In the genomic region with DNA sequence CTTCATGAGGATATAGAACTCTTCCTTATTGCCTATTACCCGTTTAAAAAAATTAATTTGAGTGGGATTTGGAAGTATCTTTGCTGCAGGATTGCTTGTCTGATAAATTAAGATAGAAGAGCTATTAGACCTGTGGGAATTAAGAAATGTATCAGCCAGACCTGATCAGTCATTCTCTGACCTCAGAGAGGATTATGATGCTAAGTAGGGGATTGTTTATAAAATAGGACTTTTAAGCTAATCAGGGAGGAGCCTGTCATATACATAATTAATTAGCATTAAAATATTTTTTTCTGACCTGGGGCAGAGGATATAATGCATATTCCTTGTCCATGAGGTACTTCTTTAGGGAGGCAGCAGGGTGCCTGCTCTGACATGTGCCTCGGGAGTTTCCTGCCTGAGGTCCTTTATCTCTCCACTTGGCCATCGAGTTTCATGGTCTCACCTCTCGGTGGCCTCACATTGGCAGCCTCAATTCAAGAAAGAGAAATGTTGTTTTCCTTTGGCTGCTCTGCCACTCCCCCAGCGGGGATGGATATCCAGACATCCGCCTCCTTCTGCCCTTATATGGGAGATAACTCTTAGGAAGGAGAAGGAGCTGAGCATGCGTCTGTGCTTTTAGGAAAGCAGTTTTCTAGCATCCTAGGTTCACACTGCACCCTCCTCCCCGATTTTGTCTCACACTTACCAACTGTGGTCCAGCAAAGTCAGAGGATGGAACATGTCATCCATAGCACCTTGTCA, we compare ENCODE assay signal across 8 cellular contexts. TPM values are rescaled to one million over a fixed set of nuclear protein-coding genes. Genes with fewer than 3 reads are reported as not detected.
DNase-seq lines count a peak whose midpoint lies in the region; ATAC-seq, FAIRE-seq and TF ChIP-seq lines count a peak whose summit lies in the region.

No MANE protein-coding gene starts in this region.

- peaks cover 53% of the 10 kb centered on the region for H3F3A ChIP-seq in neural progenitor cell (ENCODE audit: low read depth)

- H3K36me3 Mint-ChIP-seq in activated T-cell treated with anti-CD3 and anti-CD28 coated beads, Interleukin-2, amount 50 U/mL, for 72 hours (ENCODE audit: insufficient read depth in 2 of 2) = peaks cover 2 to 12% of the 10 kb centered on the region in 2 donors
- H3K36me3 Mint-ChIP-seq in activated naive CD8-positive, alpha-beta T cell = peaks cover 6% of the 10 kb centered on the region
- H3K36me3 Mint-ChIP-seq in neural progenitor cell = peaks cover 3% of the 10 kb centered on the region

- H3K4me1 Mint-ChIP-seq in activated T-cell treated with anti-CD3 and anti-CD28 coated beads, Interleukin-2, amount 50 U/mL, for 72 hours (ENCODE audit: low read depth) = peaks cover 10% of the 10 kb centered on the region
- peaks cover 13% of the 10 kb centered on the region for H3K4me1 Mint-ChIP-seq in activated naive CD8-positive, alpha-beta T cell (ENCODE audit: low read depth)
- peaks cover 63% of the 10 kb centered on the region for H3K4me1 Mint-ChIP-seq in neural progenitor cell

- H3K27me3 ChIP-seq in gastroesophageal sphincter (no peaks in the 10 kb centered on the region), neural progenitor cell (no peaks in the 10 kb centered on the region), small intestine (ENCODE audit: control insufficient read depth in 2 of 2, insufficient read depth in 2 of 2, low read length in 2 of 2) (no peaks in the 10 kb centered on the region)

- no peak for TF ChIP-seq EP300 in gastroesophageal sphincter (IDR thresholded peaks at IDR 0.05)

- H3K4me1 ChIP-seq in gastroesophageal sphincter (peaks cover 17 to 75% (median 29%) of the 10 kb centered on the region in 3 donors), neural progenitor cell (peaks cover 43% of the 10 kb centered on the region), small intestine (ENCODE audit: control insufficient read depth in 2 of 2, insufficient read depth in 1 of 2, low read depth in 1 of 2, low read length in 1 of 2) (peaks cover 0 to 3% of the 10 kb centered on the region in 2 donors)

- no peaks in the 10 kb centered on the region for H3K9me3 ChIP-seq in gastroesophageal sphincter
- H3K9me3 ChIP-seq in neural progenitor cell (ENCODE audit: low read depth) = no peaks in the 10 kb centered on the region
- no peaks in the 10 kb centered on the region for H3K9me3 ChIP-seq in small intestine (ENCODE audit: control insufficient read depth, low read depth)

- no peak overlapping the region for H2AFZ ChIP-seq in neural progenitor cell (replicated peaks)

- no peak for ATAC-seq in activated T-cell treated with anti-CD3 and anti-CD28 coated beads, Interleukin-2, amount 50 U/mL, for 72 hours (replicated peaks in 1 of 2)
- ATAC-seq in gastroesophageal sphincter (peak; percentile 62), HG02870 (IDR thresholded peaks at IDR 0.05; ENCODE audit: unreplicated experiment) (no peak), HG03439 (IDR thresholded peaks at IDR 0.05; ENCODE audit: unreplicated experiment) (no peak)

- TF ChIP-seq POLR2A in gastroesophageal sphincter (IDR thresholded peaks at IDR 0.05) = peak in 1 of 2 donors; percentile 25

- H3K79me2 ChIP-seq in neural progenitor cell (ENCODE audit: low read depth) = no peaks in the 10 kb centered on the region

- H3K27me3 Mint-ChIP-seq in activated T-cell treated with anti-CD3 and anti-CD28 coated beads, Interleukin-2, amount 50 U/mL, for 72 hours (ENCODE audit: low read depth) = peaks cover 18% of the 10 kb centered on the region
- peaks cover 9% of the 10 kb centered on the region for H3K27me3 Mint-ChIP-seq in activated naive CD8-positive, alpha-beta T cell
- peaks cover 2% of the 10 kb centered on the region for H3K27me3 Mint-ChIP-seq in neural progenitor cell (ENCODE audit: insufficient read depth, low read depth)

- H3K4me2 ChIP-seq in neural progenitor cell = peak overlapping the region; percentile 100

- DNase-seq in activated T-cell treated with anti-CD3 and anti-CD28 coated beads, Interleukin-2, amount 50 U/mL, for 72 hours = no peak
- no peak for DNase-seq in activated T-cell treated with anti-CD3 and anti-CD28 coated beads, Interleukin-2, amount 50 U/mL, for 1 hour
- DNase-seq in neural progenitor cell (ENCODE audit: low spot score) (peak; percentile 72), small intestine (no peak)

- no peaks in the 10 kb centered on the region for H4K20me1 ChIP-seq in neural progenitor cell (ENCODE audit: low read depth)

- no peak for FAIRE-seq in small intestine (lab: Jason Lieb, UNC)

- H3K4me3 ChIP-seq in gastroesophageal sphincter (peak overlapping the region; percentile 72 to 77), neural progenitor cell (peak overlapping the region; percentile 85), small intestine (ENCODE audit: low read depth in 1 of 2, low read length in 2 of 2) (no peak overlapping the region)

- TF ChIP-seq CTCF in gastroesophageal sphincter (IDR thresholded peaks at IDR 0.05) (peak in 3 of 4 experiments; percentile 16 to 41 (median 29)), neural progenitor cell (IDR thresholded peaks at IDR 0.05) (no peak)

- peak overlapping the region; percentile 44 for H3K27ac Mint-ChIP-seq in activated T-cell treated with anti-CD3 and anti-CD28 coated beads, Interleukin-2, amount 50 U/mL, for 72 hours
- H3K27ac Mint-ChIP-seq in activated naive CD8-positive, alpha-beta T cell = peak overlapping the region; percentile 22
- H3K27ac Mint-ChIP-seq in neural progenitor cell = peak overlapping the region; percentile 97

- no peaks in the 10 kb centered on the region for H3K9me3 Mint-ChIP-seq in activated T-cell treated with anti-CD3 and anti-CD28 coated beads, Interleukin-2, amount 50 U/mL, for 72 hours
- H3K9me3 Mint-ChIP-seq in activated naive CD8-positive, alpha-beta T cell (ENCODE audit: low read depth) = no peaks in the 10 kb centered on the region
- no peaks in the 10 kb centered on the region for H3K9me3 Mint-ChIP-seq in neural progenitor cell

- H3K27ac ChIP-seq in gastroesophageal sphincter = peak overlapping the region; percentile 88 to 98 (median 94)
- no peak overlapping the region for H3K27ac ChIP-seq in neural progenitor cell
- no peak overlapping the region for H3K27ac ChIP-seq in small intestine (ENCODE audit: low read depth in 1 of 2, low read length in 1 of 2)

- peaks cover under 1 to 33% of the 10 kb centered on the region in 2 donors for H3K36me3 ChIP-seq in gastroesophageal sphincter
- H3K36me3 ChIP-seq in neural progenitor cell = no peaks in the 10 kb centered on the region
- no peaks in the 10 kb centered on the region for H3K36me3 ChIP-seq in small intestine (ENCODE audit: control insufficient read depth in 2 of 2, insufficient read depth in 2 of 2, low read length in 2 of 2)

- peak overlapping the region; percentile 67 to 73 for H3K4me3 Mint-ChIP-seq in activated T-cell treated with anti-CD3 and anti-CD28 coated beads, Interleukin-2, amount 50 U/mL, for 72 hours
- peak overlapping the region; percentile 75 for H3K4me3 Mint-ChIP-seq in activated naive CD8-positive, alpha-beta T cell
- peak overlapping the region; percentile 86 for H3K4me3 Mint-ChIP-seq in neural progenitor cell

- H3K9ac ChIP-seq in neural progenitor cell = peak overlapping the region; percentile 48

- 8 to 9% methylated on average over 2 to 5 of the region's 8 CpGs for WGBS in gastroesophageal sphincter (ENCODE audit: low coverage in 1 of 2), 2 donors
- 29 to 46% (median 35%) methylated on average over 8 of the region's 8 CpGs for WGBS in small intestine, 3 donors

RNA-seq across cellular contexts. Expression of a gene that starts 41.1 kb away (rescaled TPM):
- total RNA-seq in activated T-cell treated with anti-CD3 and anti-CD28 coated beads, Interleukin-2, amount 50 U/mL, for 72 hours = 10 to 100 TPM; 14.8 to 24.7 TPM
- total RNA-seq in gastroesophageal sphincter = 100 to 1,000 TPM; 125 to 164 (median 153) TPM
- total RNA-seq in neural progenitor cell (ENCODE audit: low replicate concordance) = 23.6 and 25.2 TPM in 2 replicates
- 1 to 10 TPM; 1.3 to 9.7 (median 2.2) TPM for polyA plus RNA-seq in small intestine

RNA-seq across cellular contexts. Expression of a gene that starts 47.0 kb away (rescaled TPM):
- 10 to 100 TPM; 27.2 to 31.6 TPM for total RNA-seq in activated T-cell treated with anti-CD3 and anti-CD28 coated beads, Interleukin-2, amount 50 U/mL, for 72 hours
- total RNA-seq in gastroesophageal sphincter = 10 to 100 TPM; 18.2 to 38.6 (median 32.1) TPM
- total RNA-seq in neural progenitor cell (ENCODE audit: low replicate concordance) = 48.2 and 55.7 TPM in 2 replicates
- 10 to 100 TPM; 24.0 to 28.4 (median 24.9) TPM for polyA plus RNA-seq in small intestine

RNA-seq across cellular contexts. Expression of a gene that starts 59.5 kb away (rescaled TPM):
- not detected for total RNA-seq in activated T-cell treated with anti-CD3 and anti-CD28 coated beads, Interleukin-2, amount 50 U/mL, for 72 hours
- 1 to 10 TPM in 3 of 4 donors, not detected in 1; 2.4 to 3.3 (median 3.1) TPM for total RNA-seq in gastroesophageal sphincter
- 0.65 TPM in 1 of 2 replicates, not detected in the other for total RNA-seq in neural progenitor cell (ENCODE audit: low replicate concordance)
- polyA plus RNA-seq in small intestine = 10 to 100 TPM; 10.3 to 33.5 (median 30.0) TPM

Comparison
In these comparisons a context has a peak if more than half of its experiments do, and no peak if none do; other contexts are left out.
1. H3K27ac Mint-ChIP-seq: peak in every context shown above with its lines; median percentile 97 in neural progenitor cell; 44 in activated T-cell treated with anti-CD3 and anti-CD28 coated beads, Interleukin-2, amount 50 U/mL, for 72 hours; 22 in activated naive CD8-positive, alpha-beta T cell.
2. H3K27ac ChIP-seq: peak in gastroesophageal sphincter (4 of 4); none in neural progenitor cell (single experiment) and small intestine (0 of 2).
3. H3K4me3 ChIP-seq: peak in gastroesophageal sphincter (2 of 2) and neural progenitor cell (single experiment); none in small intestine (0 of 2).
4. Peak in every context shown above with its lines, with median percentiles within 50 percentile points of each other: H3K4me3 Mint-ChIP-seq.